ENCODE assay signal across 23 cellular contexts in genomic region chr11:69294621-69295078, GRCh38. TPM values are rescaled to one million over a fixed set of nuclear protein-coding genes. Genes with fewer than 3 reads are reported as not detected.
DNase-seq lines count a peak whose midpoint lies in the region; TF ChIP-seq lines count a peak whose summit lies in the region.
"Had no signal": no experiment of that assay in that cellular context is flagged by ENCODE, and none has a peak within 500 bp of the region (broad histone marks: within the 10 kb centered on the region; RNA-seq: fewer than 3 reads in every experiment).

No MANE protein-coding gene starts in this region.

- H3K36me3 ChIP-seq in colonic mucosa, result no peaks in the 10 kb centered on the region
- H3K36me3 ChIP-seq in spleen, result no peaks in the 10 kb centered on the region
- H3K36me3 ChIP-seq in MG63, result no peaks in the 10 kb centered on the region
- H3K36me3 ChIP-seq: upper lobe of right lung had no signal

- H3K9me3 ChIP-seq in colonic mucosa (no peaks in the 10 kb centered on the region), spleen (peaks cover 0 to 2% (median 0%) of the 10 kb centered on the region in 8 donors), MG63 (0 out of 2 replicates have a peak, but pooled peaks cover 2% of the 10 kb centered on the region)
- H3K9me3 ChIP-seq: upper lobe of right lung had no signal

- 81 to 93% (median 86%) methylated on average over 3 to 8 of the region's 8 CpGs for WGBS in spleen, 5 donors

- DNase-seq in activated CD4-positive, alpha-beta T cell treated with anti-CD3 and anti-CD28 coated beads, Interleukin-2, amount 10 ng/mL, durations not matched to agents 7 days and 5 days, result no peak
- no peak for DNase-seq in activated CD4-positive, alpha-beta T cell treated with anti-CD3 and anti-CD28 coated beads for 4 hours
- DNase-seq in LoVo (ENCODE audit: low spot score) (peak; percentile 24), colonic mucosa (no peak), spleen (peak; percentile 71), cerebellar cortex (ENCODE audit: low spot score) (no peak), MG63 (no peak), NCI-H345 treated with DMSO at 0.1 percent for 48 hours (lab: John Stamatoyannopoulos, UW; ENCODE audit: unreplicated experiment) (no peak)
- DNase-seq: activated CD4-positive, CD25-positive, alpha-beta regulatory T cell; left cardiac atrium; midbrain; NCI-H1092; NCI-H2081; NCI-H510A treated with DMSO at 0.1 percent for 48 hours; SIG-M5; stimulated activated CD4-positive, alpha-beta T cell treated with anti-CD3 and anti-CD28 coated beads, Interleukin-2, amount 100 ng/mL, for 48 hours had no signal

- H3K27ac Mint-ChIP-seq in activated CD4-positive, alpha-beta T cell treated with anti-CD3 and anti-CD28 coated beads, Interleukin-2, amount 10 ng/mL, durations not matched to agents 7 days and 5 days, result peak overlapping the region; percentile 55
- H3K27ac Mint-ChIP-seq: activated T-helper 2 cell treated with anti-CD3 and anti-CD28 coated beads, Interferon-gamma antibody, Interleukin-2, Interleukin-4, amounts not matched to agents 10 μg/mL and 5 μg/mL and 100 μg/mL, durations not matched to agents 14 hours and 24 hours and 36 hours had no signal

- H3K27me3 Mint-ChIP-seq in activated CD4-positive, alpha-beta T cell treated with anti-CD3 and anti-CD28 coated beads, Interleukin-2, amount 10 ng/mL, durations not matched to agents 7 days and 5 days, result no peaks in the 10 kb centered on the region

- TF ChIP-seq POLR2A in spleen (IDR thresholded peaks at IDR 0.05), result no peak

- H3K4me3 ChIP-seq in colonic mucosa (no peak overlapping the region), spleen (no peak overlapping the region), MG63 (no peak overlapping the region)
- H3K4me3 ChIP-seq: dorsolateral prefrontal cortex, upper lobe of right lung had no signal

- peaks cover 3% of the 10 kb centered on the region for H3K36me3 Mint-ChIP-seq in activated CD4-positive, alpha-beta T cell treated with anti-CD3 and anti-CD28 coated beads, Interleukin-2, amount 10 ng/mL, durations not matched to agents 7 days and 5 days (ENCODE audit: low read depth)

- H3K27me3 ChIP-seq in colonic mucosa (no peaks in the 10 kb centered on the region), spleen (replicated peaks in 1 of 7) (no peaks in the 10 kb centered on the region), MG63 (no peaks in the 10 kb centered on the region)
- H3K27me3 ChIP-seq: upper lobe of right lung had no signal

- TF ChIP-seq CTCF in colonic mucosa (IDR thresholded peaks at IDR 0.05) (no peak), spleen (IDR thresholded peaks at IDR 0.05 in 8 of 11, conservative IDR thresholded peaks at IDR 0.05 in 3 of 11) (no peak)

- H3K4me3 Mint-ChIP-seq in activated CD4-positive, alpha-beta T cell treated with anti-CD3 and anti-CD28 coated beads, Interleukin-2, amount 10 ng/mL, durations not matched to agents 7 days and 5 days, result no peak overlapping the region
- H3K4me3 Mint-ChIP-seq: neural crest cell had no signal

- H3K4me1 ChIP-seq in colonic mucosa (peaks cover 33% of the 10 kb centered on the region), spleen (peaks cover 33 to 78% (median 66%) of the 10 kb centered on the region in 6 donors)

- no peaks in the 10 kb centered on the region for H3K9me3 Mint-ChIP-seq in activated CD4-positive, alpha-beta T cell treated with anti-CD3 and anti-CD28 coated beads, Interleukin-2, amount 10 ng/mL, durations not matched to agents 7 days and 5 days
- H3K9me3 Mint-ChIP-seq: activated T-helper 2 cell treated with anti-CD3 and anti-CD28 coated beads, Interferon-gamma antibody, Interleukin-2, Interleukin-4, amounts not matched to agents 10 μg/mL and 5 μg/mL and 100 μg/mL, durations not matched to agents 14 hours and 24 hours and 36 hours had no signal

- POLR2A ChIA-PET in activated CD4-positive, alpha-beta T cell treated with anti-CD3 and anti-CD28 coated beads, Interleukin-2, amount 10 ng/mL, durations not matched to agents 7 days and 5 days (lab: Charles Lee), result no interaction called here

- intact Hi-C loops in colonic mucosa (cut with DNase I) (loop anchor here (5.0 to 10.0 kb wide), 2 partner anchors 170 to 348 kb away; partner anchors contain the start of gene CCND1), spleen (cut with DNase I; ENCODE audit: low total_unique reads) (loop anchor here (5.0 kb wide), 1 partner anchor 348 kb away; the partner anchor contains the start of gene CCND1)

- H3K27ac ChIP-seq in colonic mucosa (no peak overlapping the region), spleen (peak overlapping the region in 1 of 8 donors; percentile 30)
- H3K27ac ChIP-seq: C4-2B, dorsolateral prefrontal cortex, KMS-11, upper lobe of right lung had no signal

- peak overlapping the region; percentile 31 to 57 for H3K9ac ChIP-seq in colonic mucosa (ENCODE audit: low read depth in 2 of 2, low read length in 2 of 2)
- H3K9ac ChIP-seq: KMS-11 had no signal

- CTCF ChIA-PET in activated CD4-positive, alpha-beta T cell treated with anti-CD3 and anti-CD28 coated beads, Interleukin-2, amount 10 ng/mL, durations not matched to agents 7 days and 5 days (lab: Charles Lee), result no interaction called here

- peaks cover 48% of the 10 kb centered on the region for H3K4me1 Mint-ChIP-seq in activated CD4-positive, alpha-beta T cell treated with anti-CD3 and anti-CD28 coated beads, Interleukin-2, amount 10 ng/mL, durations not matched to agents 7 days and 5 days

RNA-seq across cellular contexts. Expression of gene MYEOV, which starts 0.7 kb away (rescaled TPM):
- total RNA-seq in activated CD4-positive, alpha-beta T cell treated with anti-CD3 and anti-CD28 coated beads, Interleukin-2, amount 10 ng/mL, durations not matched to agents 7 days and 5 days, result not detected
- total RNA-seq in colonic mucosa (1 to 10 TPM; 4.5 to 8.2 TPM), spleen (1 to 10 TPM in 2 of 7 donors, under 1 TPM in 3, not detected in 2; 0.36 to 1.4 (median 0.52) TPM)
- polyA plus RNA-seq in spleen, result under 1 TPM; 0.06 to 0.43 (median 0.12) TPM
- 1.2 and 1.3 TPM in 2 replicates for total RNA-seq in MG63 (2014; rRNA removed; shearing (Covaris generic); ENCODE audit: low replicate concordance)
- total RNA-seq: T-helper 2 cell treated with Interferon-gamma antibody and Interleukin-4, amounts not matched to agents 100 ng/mL and 5 ng/mL, for 36 hours had no signal

Comparison
In these comparisons a context has a peak if more than half of its experiments do, and no peak if none do; other contexts are left out.
1. DNase-seq: peak in LoVo (single experiment) and spleen (single experiment); none in activated CD4-positive, alpha-beta T cell treated with anti-CD3 and anti-CD28 coated beads, Interleukin-2, amount 10 ng/mL, durations not matched to agents 7 days and 5 days (single experiment), activated CD4-positive, alpha-beta T cell treated with anti-CD3 and anti-CD28 coated beads for 4 hours (0 of 2), colonic mucosa (single experiment), cerebellar cortex (single experiment), MG63 (single experiment) and NCI-H345 treated with DMSO at 0.1 percent for 48 hours (single experiment).